ENCODE assay signal across 34 cellular contexts in the genomic region with DNA sequence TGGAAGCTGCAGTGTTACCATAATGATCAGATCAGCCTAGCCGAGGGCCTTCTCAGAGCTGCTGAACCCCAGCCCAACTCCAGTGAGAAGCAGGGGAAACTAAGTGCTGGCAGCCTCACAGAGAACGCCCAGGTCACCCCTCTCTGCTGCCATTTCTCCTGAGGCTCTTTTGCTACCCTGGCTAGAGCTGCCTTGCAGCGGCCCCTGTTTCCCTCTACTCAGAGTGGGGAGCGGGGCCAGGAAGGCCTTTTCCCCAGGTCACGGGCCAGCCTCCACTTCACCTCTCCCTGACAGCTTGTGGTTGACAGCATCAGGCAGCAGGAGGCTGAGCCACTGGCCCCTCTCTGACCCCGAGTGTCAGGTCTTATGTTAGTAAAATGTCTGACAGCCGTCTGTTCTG. TPM values are rescaled to one million over a fixed set of nuclear protein-coding genes. Genes with fewer than 3 reads are reported as not detected.
"Had no signal": no experiment of that assay in that cellular context is flagged by ENCODE, and none has a peak within 500 bp of the region (broad histone marks: within the 10 kb centered on the region; RNA-seq: fewer than 3 reads in every experiment).

No MANE protein-coding gene starts in this region.

- H3K4me3 Mint-ChIP-seq: activated CD4-positive, alpha-beta memory T cell treated with anti-CD3 and anti-CD28 coated beads, Interleukin-2, amount 10 ng/mL, durations not matched to agents 7 days and 5 days; activated CD4-positive, alpha-beta T cell treated with anti-CD3 and anti-CD28 coated beads for 36 hours; activated naive CD4-positive, alpha-beta T cell treated with anti-CD3 and anti-CD28 coated beads, Interleukin-2, amount 50 U/mL, for 24 hours; activated naive CD8-positive, alpha-beta T cell treated with anti-CD3 and anti-CD28 coated beads, Interleukin-2, amount 10 ng/mL, durations not matched to agents 7 days and 5 days; activated T-cell treated with anti-CD3 and anti-CD28 coated beads, Interleukin-2, amount 50 U/mL, for 24 hours had no signal

- DNase-seq: activated CD4-positive, alpha-beta memory T cell treated with anti-CD3 and anti-CD28 coated beads, Interleukin-2, amount 10 ng/mL, durations not matched to agents 7 days and 5 days; activated CD4-positive, alpha-beta T cell treated with anti-CD3 and anti-CD28 coated beads for 36 hours; activated gamma-delta T cell; activated naive CD4-positive, alpha-beta T cell treated with Interleukin-2 at 50 U/mL for 16 hours; activated naive CD8-positive, alpha-beta T cell treated with anti-CD3 and anti-CD28 coated beads, Interleukin-2, amount 10 ng/mL, durations not matched to agents 7 days and 5 days; activated T-cell treated with anti-CD3 and anti-CD28 coated beads, Interleukin-2, amount 50 U/mL, for 24 hours; amygdala; caudate nucleus; Kasumi-1; KG1; MG63; NCI-H1048; NCI-H1105 treated with DMSO at 0.1 percent for 48 hours; NCI-H1436; NCI-H1694; NCI-H1930; NCI-H2081 treated with DMSO at 0.1 percent for 48 hours; NCI-H226; NCI-H446 treated with DMSO at 0.1 percent for 48 hours; NCI-H524 treated with DMSO at 0.1 percent for 48 hours; PC-3; Peyer's patch; RPMI8226; SIG-M5; SW 1271; T-helper 1 cell; T1000 had no signal

- H3K27me3 Mint-ChIP-seq: activated CD4-positive, alpha-beta memory T cell treated with anti-CD3 and anti-CD28 coated beads, Interleukin-2, amount 10 ng/mL, durations not matched to agents 7 days and 5 days; activated CD4-positive, alpha-beta T cell treated with anti-CD3 and anti-CD28 coated beads for 36 hours; activated naive CD4-positive, alpha-beta T cell treated with anti-CD3 and anti-CD28 coated beads, Interleukin-2, amount 50 U/mL, for 24 hours; activated naive CD8-positive, alpha-beta T cell treated with anti-CD3 and anti-CD28 coated beads, Interleukin-2, amount 10 ng/mL, durations not matched to agents 7 days and 5 days; activated T-cell treated with anti-CD3 and anti-CD28 coated beads, Interleukin-2, amount 50 U/mL, for 24 hours had no signal

- ATAC-seq: activated CD4-positive, alpha-beta T cell treated with anti-CD3 and anti-CD28 coated beads for 36 hours; PC-3; Right ventricle myocardium inferior had no signal

- H3K27ac ChIP-seq: breast epithelium, Peyer's patch had no signal

- H3K27me3 ChIP-seq: ascending aorta, breast epithelium, MG63, Peyer's patch had no signal

- H3K27ac Mint-ChIP-seq: activated CD4-positive, alpha-beta memory T cell treated with anti-CD3 and anti-CD28 coated beads, Interleukin-2, amount 10 ng/mL, durations not matched to agents 7 days and 5 days; activated CD4-positive, alpha-beta T cell treated with anti-CD3 and anti-CD28 coated beads for 36 hours; activated naive CD4-positive, alpha-beta T cell treated with anti-CD3 and anti-CD28 coated beads, Interleukin-2, amount 50 U/mL, for 24 hours; activated naive CD8-positive, alpha-beta T cell treated with anti-CD3 and anti-CD28 coated beads, Interleukin-2, amount 10 ng/mL, durations not matched to agents 7 days and 5 days; activated T-cell treated with anti-CD3 and anti-CD28 coated beads, Interleukin-2, amount 50 U/mL, for 24 hours; activated T-helper 2 cell treated with anti-CD3 and anti-CD28 coated beads, Interferon-gamma antibody, Interleukin-2, Interleukin-4, amounts not matched to agents 10 μg/mL and 5 μg/mL and 100 μg/mL, durations not matched to agents 14 hours and 24 hours and 36 hours had no signal

- H3K4me3 ChIP-seq: ascending aorta, breast epithelium, MG63, Peyer's patch had no signal

- H3K4me1 Mint-ChIP-seq: activated CD4-positive, alpha-beta T cell treated with anti-CD3 and anti-CD28 coated beads for 36 hours; activated naive CD4-positive, alpha-beta T cell treated with anti-CD3 and anti-CD28 coated beads, Interleukin-2, amount 50 U/mL, for 24 hours; activated naive CD8-positive, alpha-beta T cell treated with anti-CD3 and anti-CD28 coated beads, Interleukin-2, amount 10 ng/mL, durations not matched to agents 7 days and 5 days had no signal

- H3K9me3 Mint-ChIP-seq: activated naive CD8-positive, alpha-beta T cell treated with anti-CD3 and anti-CD28 coated beads, Interleukin-2, amount 10 ng/mL, durations not matched to agents 7 days and 5 days; activated T-cell treated with anti-CD3 and anti-CD28 coated beads, Interleukin-2, amount 50 U/mL, for 24 hours had no signal

- H3K4me1 ChIP-seq: breast epithelium, Peyer's patch had no signal

- H3K9me3 ChIP-seq: ascending aorta, breast epithelium, MG63, Peyer's patch had no signal

RNA-seq across cellular contexts. Expression of gene SLC32A1, which starts 46.7 kb away (rescaled TPM):
- total RNA-seq: activated CD4-positive, alpha-beta memory T cell treated with anti-CD3 and anti-CD28 coated beads, Interleukin-2, amount 10 ng/mL, durations not matched to agents 7 days and 5 days; activated CD4-positive, alpha-beta T cell treated with anti-CD3 and anti-CD28 coated beads for 36 hours; activated naive CD8-positive, alpha-beta T cell treated with anti-CD3 and anti-CD28 coated beads, Interleukin-2, amount 10 ng/mL, durations not matched to agents 7 days and 5 days; activated T-helper 2 cell treated with anti-CD3 and anti-CD28 coated beads, Interferon-gamma antibody, Interleukin-2, Interleukin-4, amounts not matched to agents 10 μg/mL and 5 μg/mL and 100 μg/mL, durations not matched to agents 14 hours and 24 hours and 36 hours; ascending aorta; breast epithelium; PC-3; Peyer's patch; Right ventricle myocardium inferior; T-helper 2 cell treated with Interferon-gamma antibody and Interleukin-4, amounts not matched to agents 100 ng/mL and 5 ng/mL, for 36 hours had no signal
- polyA plus RNA-seq: adipose tissue had no signal
